Comparison of ENCODE assay signal across 1 cellular context in the genomic region with DNA sequence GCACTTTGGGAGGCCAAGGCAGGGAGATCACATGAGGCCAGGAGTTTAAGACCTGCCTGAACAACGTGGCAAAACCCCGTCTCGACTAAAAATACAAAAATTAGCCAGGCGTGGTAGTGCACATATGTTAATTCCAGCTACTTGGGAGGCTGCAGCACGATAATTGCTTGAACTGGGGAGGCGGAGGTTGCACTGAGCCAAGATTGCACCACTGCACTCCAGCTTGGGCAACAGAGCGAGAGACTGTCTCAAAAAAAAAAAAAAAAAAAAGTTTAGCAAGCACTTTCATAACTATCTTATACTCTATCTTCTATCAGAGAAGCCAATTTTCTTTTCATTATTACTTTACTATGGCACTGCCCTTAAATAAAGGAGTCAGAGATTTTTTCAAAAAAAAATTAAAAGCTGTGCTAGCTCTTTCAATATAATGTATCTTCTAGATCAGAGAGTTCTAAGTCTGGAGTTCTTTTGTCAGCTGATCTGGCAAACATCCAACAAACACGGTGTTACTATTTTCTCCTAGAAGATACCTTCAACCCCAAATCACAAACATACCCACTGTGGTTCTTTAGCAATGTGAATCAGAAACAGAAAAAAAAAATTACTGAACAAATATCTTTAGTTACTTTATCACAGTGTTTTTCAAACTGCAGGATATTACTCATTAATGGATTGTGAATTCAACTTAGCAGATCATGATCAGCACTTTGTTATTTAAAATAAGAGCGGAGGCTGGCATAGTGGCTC.
TF ChIP-seq lines count a peak whose summit lies in the region.

No MANE protein-coding gene starts in this region.

TF ChIP-seq in K562, 482 proteins besides CTCF, POLR2A, EP300 and RAD21:
- no peak for TF ChIP-seq CEBPG (CRISPR knock-in tag; IDR thresholded peaks at IDR 0.05)
- TF ChIP-seq CEBPG (tag; conservative IDR thresholded peaks at IDR 0.05 in 1 of 2, IDR thresholded peaks at IDR 0.05 in 1 of 2): 0 out of 4 replicates have a peak, but pooled peaks of 1 of the 2 experiments have one; percentile 7
- TF ChIP-seq MEF2D (tag; conservative IDR thresholded peaks at IDR 0.05; ENCODE audit: low read depth): no peak
- TF ChIP-seq NFIC (IDR thresholded peaks at IDR 0.05): peak; percentile 82
- TF ChIP-seq SMARCA4 (IDR thresholded peaks at IDR 0.05): no peak
- no peak for TF ChIP-seq SRF (CRISPR knock-in tag; IDR thresholded peaks at IDR 0.05)
- TF ChIP-seq POLR3A (IDR thresholded peaks at IDR 0.05; ENCODE audit: borderline replicate concordance, extremely low read depth, insufficient read depth, insufficient read length): no peak
